1 cellular context compared by ENCODE assay signal in the genomic region with DNA sequence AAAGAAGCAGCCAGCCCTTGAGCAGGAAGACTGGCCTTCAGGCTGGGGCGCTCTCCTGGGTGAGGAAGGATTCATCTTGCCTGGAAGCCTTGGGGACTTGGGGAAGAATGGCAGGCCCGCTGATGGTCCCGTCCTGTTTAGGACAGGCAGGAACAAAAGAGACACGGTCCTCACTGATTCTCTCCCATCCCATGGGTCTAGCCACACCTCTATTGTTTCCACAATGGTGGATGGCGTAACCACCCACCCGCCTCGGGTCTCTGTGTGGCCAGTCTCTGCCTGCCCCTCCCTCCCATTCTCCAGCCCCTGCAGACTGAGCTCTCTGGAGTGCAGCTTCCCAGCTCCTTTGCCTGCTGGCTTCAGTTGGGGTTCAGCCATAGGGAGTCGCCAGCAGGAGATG.
TF ChIP-seq lines count a peak whose summit lies in the region.

No MANE protein-coding gene starts in this region.

TF ChIP-seq in IMR-90, 13 proteins besides CTCF, POLR2A, EP300 and RAD21 (continued from another document):
- TF ChIP-seq, protein P1, sequence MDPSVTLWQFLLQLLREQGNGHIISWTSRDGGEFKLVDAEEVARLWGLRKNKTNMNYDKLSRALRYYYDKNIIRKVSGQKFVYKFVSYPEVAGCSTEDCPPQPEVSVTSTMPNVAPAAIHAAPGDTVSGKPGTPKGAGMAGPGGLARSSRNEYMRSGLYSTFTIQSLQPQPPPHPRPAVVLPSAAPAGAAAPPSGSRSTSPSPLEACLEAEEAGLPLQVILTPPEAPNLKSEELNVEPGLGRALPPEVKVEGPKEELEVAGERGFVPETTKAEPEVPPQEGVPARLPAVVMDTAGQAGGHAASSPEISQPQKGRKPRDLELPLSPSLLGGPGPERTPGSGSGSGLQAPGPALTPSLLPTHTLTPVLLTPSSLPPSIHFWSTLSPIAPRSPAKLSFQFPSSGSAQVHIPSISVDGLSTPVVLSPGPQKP (IDR thresholded peaks at IDR 0.05; ENCODE audit: borderline replicate concordance, low read depth, low read length): no peak
- no peak for TF ChIP-seq USF2 (IDR thresholded peaks at IDR 0.05; ENCODE audit: low read depth, low read length)
